In the genomic region with DNA sequence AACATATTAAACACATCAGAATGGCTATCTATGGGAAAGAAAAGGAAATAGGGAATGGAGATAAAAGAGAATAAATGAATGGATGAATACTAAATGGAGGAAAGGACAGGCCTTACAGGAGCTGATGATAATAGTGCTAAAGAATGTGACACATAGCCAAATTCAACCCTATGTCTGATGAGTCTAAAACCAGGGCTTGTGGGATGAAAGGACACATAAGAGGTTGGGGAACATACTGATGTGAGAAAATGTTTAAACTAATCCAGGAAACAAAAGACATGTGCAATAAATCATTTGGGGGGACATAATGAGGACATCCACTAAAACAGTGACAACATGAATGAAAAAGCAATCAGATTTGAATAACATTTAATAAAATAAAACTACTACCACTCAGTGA, we compare ENCODE assay signal across 24 cellular contexts.
A peak's percentile ranks its signal among the peaks of the same experiment; 100 is the strongest.
DNase-seq lines count a peak whose midpoint lies in the region; ATAC-seq, FAIRE-seq and TF ChIP-seq lines count a peak whose summit lies in the region.
"Had no signal": no experiment of that assay in that cellular context is flagged by ENCODE, and none has a peak within 500 bp of the region (broad histone marks: within the 10 kb centered on the region; RNA-seq: fewer than 3 reads in every experiment).

No MANE protein-coding gene starts in this region.

- TF ChIP-seq CTCF in AG04449 (IDR thresholded peaks at IDR 0.05; ENCODE audit: insufficient read depth, low read length, missing control alignments) (no peak), bronchial epithelial cell (IDR thresholded peaks at IDR 0.05; ENCODE audit: insufficient read depth, low read length, severe bottlenecking) (no peak), RWPE1 (conservative IDR thresholded peaks at IDR 0.05; ENCODE audit: low read depth) (no peak)

- no peak for ATAC-seq in left lobe of liver
- ATAC-seq: A549; natural killer cell treated with Interleukin-12 subunit alpha and Interleukin-12 subunit beta and Interleukin-15 and Interleukin-18, amount 100 ng/mL, for 72 hours; psoas muscle; Right ventricle myocardium inferior had no signal

- CTCF ChIA-PET in AG04449 (lab: Yijun Ruan, JAX) (interaction anchor here (1.3 kb wide), 1 partner anchor 20 kb away, joined by 3 read pairs; no protein-coding TSS in a partner anchor), RWPE1 (lab: Yijun Ruan, JAX) (no interaction called here)

- POLR2A ChIA-PET in AG04449 (lab: Yijun Ruan, JAX) (interaction anchor here (1.3 kb wide), 1 partner anchor 15 kb away, joined by 3 read pairs; no protein-coding TSS in a partner anchor), RWPE1 (lab: Yijun Ruan, JAX; ENCODE audit: low non-redundant PET) (no interaction called here)

- intact Hi-C loops in head of caudate nucleus (cut with DNase I) = no loop called here

- DNase-seq in AG04449 (ENCODE audit: low read depth, low spot score) = peak; percentile 24
- DNase-seq in HCEC 1CT = peak; percentile 56
- peak; percentile 25 for DNase-seq in bronchial epithelial cell (ENCODE audit: low read depth)
- peak; percentile 62 for DNase-seq in iris pigment epithelial cell (ENCODE audit: low read depth)
- no peak for DNase-seq in left lobe of liver (ENCODE audit: low spot score)
- no peak for DNase-seq in nucleus accumbens (lab: John Stamatoyannopoulos, UW)
- DNase-seq in RWPE1 (ENCODE audit: low spot score) = no peak
- DNase-seq in head of caudate nucleus = no peak
- DNase-seq: activated CD4-positive, alpha-beta T cell treated with anti-CD3 and anti-CD28 coated beads, Interleukin-2, amount 10 ng/mL, durations not matched to agents 7 days and 5 days; activated naive CD4-positive, alpha-beta T cell treated with Interleukin-2 at 50 U/mL for 16 hours; activated T-cell treated with anti-CD3 and anti-CD28 coated beads for 4 hours; CD4-positive, alpha-beta memory T cell; dermis blood vessel endothelial cell; DMS79; H9; NCI-H187; psoas muscle; thyroid gland had no signal

- no peak for FAIRE-seq in bronchial epithelial cell (lab: Jason Lieb, UNC)
- FAIRE-seq: A549, keratinocyte had no signal

- H3K27ac ChIP-seq in RWPE1 = no peak overlapping the region
- H3K27ac ChIP-seq: A549, epithelial cell of prostate, hepatocyte, psoas muscle, thyroid gland had no signal

- no peaks in the 10 kb centered on the region for H3K27me3 ChIP-seq in bronchial epithelial cell (ENCODE audit: control insufficient read depth, insufficient read depth, low read length)
- H3K27me3 ChIP-seq: hepatocyte, thyroid gland had no signal

- H3K4me3 ChIP-seq in AG04449 (ENCODE audit: low read depth, low read length) (no peak overlapping the region), bronchial epithelial cell (ENCODE audit: low read depth, low read length) (no peak overlapping the region)
- H3K4me3 ChIP-seq: A549, hepatocyte, psoas muscle, thyroid gland had no signal

- H3K36me3 ChIP-seq in bronchial epithelial cell (ENCODE audit: control insufficient read depth, insufficient read depth, low read length) = no peaks in the 10 kb centered on the region
- H3K36me3 ChIP-seq: thyroid gland had no signal

Comparison
In these comparisons a context has a peak if more than half of its experiments do, and no peak if none do; other contexts are left out.
1. DNase-seq: peak in AG04449 (single experiment), HCEC 1CT (single experiment), bronchial epithelial cell (single experiment) and iris pigment epithelial cell (single experiment); none in left lobe of liver (single experiment), nucleus accumbens (0 of 56), RWPE1 (single experiment) and head of caudate nucleus (0 of 42).